In the genomic region with DNA sequence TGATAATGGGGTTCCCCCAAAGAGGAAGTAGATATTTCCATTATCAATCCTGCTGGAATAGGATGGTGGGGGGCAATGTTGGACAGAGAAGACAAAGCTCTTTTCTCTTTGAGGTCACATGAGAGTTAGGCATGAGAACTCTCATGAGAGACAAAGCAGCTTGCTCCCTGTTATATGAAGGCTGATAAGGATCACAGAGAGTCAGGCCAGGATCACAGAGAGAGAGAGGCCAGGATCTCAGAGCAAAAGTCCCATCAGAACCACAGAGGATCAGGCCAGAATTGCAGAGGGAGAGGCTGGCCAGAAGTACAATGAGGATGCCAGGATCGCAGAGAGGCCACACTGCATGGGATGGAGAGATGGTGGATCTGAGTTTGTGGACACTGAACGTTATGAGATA, we compare ENCODE assay signal across 19 cellular contexts.
DNase-seq lines count a peak whose midpoint lies in the region; ATAC-seq and TF ChIP-seq lines count a peak whose summit lies in the region.
"Had no signal": no experiment of that assay in that cellular context is flagged by ENCODE, and none has a peak within 500 bp of the region (broad histone marks: within the 10 kb centered on the region; RNA-seq: fewer than 3 reads in every experiment).

No MANE protein-coding gene starts in this region.

- no peak for TF ChIP-seq POLR2A in uterus (IDR thresholded peaks at IDR 0.05)

- H3K9me3 Mint-ChIP-seq in mesothelial cell of epicardium = peaks cover 12% of the 10 kb centered on the region
- H3K9me3 Mint-ChIP-seq: CD8-positive, alpha-beta T cell; HFFc6 had no signal

- POLR2A ChIA-PET in HEK293 (lab: Yijun Ruan, JAX) = no interaction called here

- peaks cover 1% of the 10 kb centered on the region for H3K36me3 Mint-ChIP-seq in mesothelial cell of epicardium
- H3K36me3 Mint-ChIP-seq: CD8-positive, alpha-beta T cell; IgD-negative memory B cell had no signal

- ATAC-seq in HG03135 (IDR thresholded peaks at IDR 0.05; ENCODE audit: unreplicated experiment) (no peak), GM18867 (IDR thresholded peaks at IDR 0.05; ENCODE audit: unreplicated experiment) (no peak)
- ATAC-seq: CD8-positive, alpha-beta T cell; GM12878 had no signal

- CTCF ChIA-PET in HEK293 (lab: Yijun Ruan, JAX) = no interaction called here

- H3K27me3 ChIP-seq in uterus = no peaks in the 10 kb centered on the region
- H3K27me3 ChIP-seq: BLaER1 had no signal

- H3K36me3 ChIP-seq in HEK293 (ENCODE audit: control insufficient read depth in 2 of 2, insufficient read depth in 1 of 2, low read length in 2 of 2) = no peaks in the 10 kb centered on the region
- H3K36me3 ChIP-seq in uterus = no peaks in the 10 kb centered on the region
- H3K36me3 ChIP-seq: BLaER1 had no signal

- no peak for TF ChIP-seq CTCF in HEK293 (tag by site-specific recombination; IDR thresholded peaks at IDR 0.05)
- TF ChIP-seq CTCF in mesothelial cell of epicardium (IDR thresholded peaks at IDR 0.05; ENCODE audit: unreplicated experiment) = no peak
- TF ChIP-seq CTCF in uterus (IDR thresholded peaks at IDR 0.05) = no peak

- H3K4me1 ChIP-seq in HEK293 (ENCODE audit: control insufficient read depth, insufficient read depth, low read length) (no peaks in the 10 kb centered on the region), uterus (peaks cover 0 to 6% of the 10 kb centered on the region in 2 donors)

- intact Hi-C loops in uterus (cut with DNase I; ENCODE audit: low total_unique reads) = no loop called here

- peak overlapping the region; percentile 26 for H3K27ac Mint-ChIP-seq in mesothelial cell of epicardium
- H3K27ac Mint-ChIP-seq: CD8-positive, alpha-beta T cell; HFFc6; IgD-negative memory B cell had no signal

- DNase-seq in SK-N-DZ (ENCODE audit: low spot score) (peak; percentile 61), mesothelial cell of epicardium (ENCODE audit: low spot score in 2 of 2, unreplicated experiment in 2 of 2) (no peak), uterus (no peak), dermis blood vessel endothelial cell (no peak)
- DNase-seq: 8988T; CD8-positive, alpha-beta T cell; COR-L47; DMS 273 treated with DMSO at 0.1 percent for 48 hours; DMS53; DND-41; EL; HCEC 1CT; HFFc6 had no signal

- no peak overlapping the region for H3K27ac ChIP-seq in HEK293 (ENCODE audit: extremely low read depth, low read depth, low read length)
- H3K27ac ChIP-seq in uterus = peak overlapping the region; percentile 19 to 29
- H3K27ac ChIP-seq: BLaER1 had no signal

- H3K27me3 Mint-ChIP-seq in mesothelial cell of epicardium (ENCODE audit: low read depth) = no peaks in the 10 kb centered on the region

- no peak overlapping the region for H3K4me3 Mint-ChIP-seq in mesothelial cell of epicardium
- H3K4me3 Mint-ChIP-seq: CD8-positive, alpha-beta T cell; HFFc6 had no signal

- no peaks in the 10 kb centered on the region for H3K9me3 ChIP-seq in HEK293 (ENCODE audit: control insufficient read depth, insufficient read depth, low read depth, low read length)
- no peaks in the 10 kb centered on the region for H3K9me3 ChIP-seq in uterus

- H3K4me3 ChIP-seq in HEK293 (ENCODE audit: low read depth, low read length) = no peak overlapping the region
- no peak overlapping the region for H3K4me3 ChIP-seq in uterus
- H3K4me3 ChIP-seq: BLaER1, GM12878 had no signal

- peaks cover 36% of the 10 kb centered on the region for H3K4me1 Mint-ChIP-seq in mesothelial cell of epicardium
- H3K4me1 Mint-ChIP-seq: IgD-negative memory B cell had no signal

TF ChIP-seq in HEK293, 187 proteins besides CTCF, POLR2A, EP300 and RAD21:
- peak; percentile 65 for TF ChIP-seq ZBTB17 (tag by site-specific recombination; IDR thresholded peaks at IDR 0.05)
- TF ChIP-seq ZNF335 (tag by site-specific recombination; conservative IDR thresholded peaks at IDR 0.05) = no peak
